Comparison of ENCODE assay signal across 10 cellular contexts in genomic region chr12:47885012-47885501, GRCh38. TPM values are rescaled to one million over a fixed set of nuclear protein-coding genes. Genes with fewer than 3 reads are reported as not detected.
DNase-seq lines count a peak whose midpoint lies in the region; ATAC-seq, FAIRE-seq and TF ChIP-seq lines count a peak whose summit lies in the region.
"Had no signal": no experiment of that assay in that cellular context is flagged by ENCODE, and none has a peak within 500 bp of the region (broad histone marks: within the 10 kb centered on the region; RNA-seq: fewer than 3 reads in every experiment).

No MANE protein-coding gene starts in this region.

- no peak overlapping the region for H3K4me3 ChIP-seq in esophagus muscularis mucosa

- no peak for TF ChIP-seq EP300 in esophagus muscularis mucosa (IDR thresholded peaks at IDR 0.05)

- no peak overlapping the region for H3K27ac ChIP-seq in esophagus muscularis mucosa (replicated peaks in 1 of 4)

- no peaks in the 10 kb centered on the region for H3K27me3 Mint-ChIP-seq in activated T-helper 17 cell treated with anti-CD3 and anti-CD28 coated beads, Interleukin-2, amount 50 U/mL, for 72 hours

- H3K4me1 ChIP-seq in esophagus muscularis mucosa = peaks cover 6 to 9% (median 7%) of the 10 kb centered on the region in 4 donors

- H3K9me3 ChIP-seq in esophagus muscularis mucosa = no peaks in the 10 kb centered on the region

- no peaks in the 10 kb centered on the region for H3K27me3 ChIP-seq in esophagus muscularis mucosa

- H3K36me3 ChIP-seq in esophagus muscularis mucosa = no peaks in the 10 kb centered on the region

- H3K4me3 Mint-ChIP-seq in activated T-helper 17 cell treated with anti-CD3 and anti-CD28 coated beads, Interleukin-2, amount 50 U/mL, for 72 hours = peak overlapping the region; percentile 90

- H3K36me3 Mint-ChIP-seq in activated T-helper 17 cell treated with anti-CD3 and anti-CD28 coated beads, Interleukin-2, amount 50 U/mL, for 72 hours (ENCODE audit: low read depth) = peaks cover 100% of the 10 kb centered on the region

- no peak for TF ChIP-seq POLR2A in esophagus muscularis mucosa (IDR thresholded peaks at IDR 0.05; ENCODE audit: low read depth)

- WGBS in esophagus muscularis mucosa = 88% methylated on average over 7 of the region's 10 CpGs

- intact Hi-C loops in esophagus muscularis mucosa (cut with DNase I) = no loop called here

- ATAC-seq in GM19372 (IDR thresholded peaks at IDR 0.05; ENCODE audit: low read depth, unreplicated experiment) = peak; percentile 41
- ATAC-seq in HG03457 (IDR thresholded peaks at IDR 0.05; ENCODE audit: unreplicated experiment) = peak; percentile 39
- peak; percentile 86 for ATAC-seq in activated T-helper 17 cell treated with anti-CD3 and anti-CD28 coated beads, Interleukin-2, amount 50 U/mL, for 72 hours (replicated peaks)

- TF ChIP-seq CTCF in esophagus muscularis mucosa (IDR thresholded peaks at IDR 0.05) (no peak), D721Med (IDR thresholded peaks at IDR 0.05; ENCODE audit: insufficient read depth, missing control alignments) (no peak)

- peaks cover 3% of the 10 kb centered on the region for H3K9me3 Mint-ChIP-seq in activated T-helper 17 cell treated with anti-CD3 and anti-CD28 coated beads, Interleukin-2, amount 50 U/mL, for 72 hours

- peak; percentile 41 for DNase-seq in stimulated activated CD8-positive, alpha-beta memory T cell treated with anti-CD3 and anti-CD28 coated beads, Interleukin-15, amount 100 ng/mL, for 24 hours (ENCODE audit: low read depth)
- DNase-seq in esophagus muscularis mucosa (ENCODE audit: extremely low spot score) (no peak), COLO668 (lab: John Stamatoyannopoulos, UW; ENCODE audit: unreplicated experiment) (no peak), D721Med (ENCODE audit: insufficient read length, low spot score) (no peak), HK-2 (ENCODE audit: unreplicated experiment) (no peak)
- DNase-seq: midbrain had no signal

- H3K4me1 Mint-ChIP-seq in activated T-helper 17 cell treated with anti-CD3 and anti-CD28 coated beads, Interleukin-2, amount 50 U/mL, for 72 hours = peaks cover 71% of the 10 kb centered on the region

- no peak for FAIRE-seq in D721Med (lab: Jason Lieb, UNC)
- FAIRE-seq: colon had no signal

- H3K27ac Mint-ChIP-seq in activated T-helper 17 cell treated with anti-CD3 and anti-CD28 coated beads, Interleukin-2, amount 50 U/mL, for 72 hours = peak overlapping the region; percentile 97

RNA-seq across cellular contexts. Expression of gene VDR, which starts 19.7 kb away (rescaled TPM):
- 100 to 1,000 TPM in 1 of 2 donors, 10 to 100 TPM in 1; 70.9 to 182 TPM for total RNA-seq in activated T-helper 17 cell treated with anti-CD3 and anti-CD28 coated beads, Interleukin-2, amount 50 U/mL, for 72 hours
- 1 to 10 TPM in 3 of 4 donors, under 1 TPM in 1; 0.42 to 2.8 (median 2.1) TPM for total RNA-seq in esophagus muscularis mucosa

Comparison
In these comparisons a context has a peak if more than half of its experiments do, and no peak if none do; other contexts are left out.
1. RNA of gene VDR, which starts 19.7 kb away (total RNA-seq): 70.9 to 182 TPM in activated T-helper 17 cell treated with anti-CD3 and anti-CD28 coated beads, Interleukin-2, amount 50 U/mL, for 72 hours; 0.42 to 2.8 TPM in esophagus muscularis mucosa; every median in the first group is over 10 times any median in the second.
2. Peak in every context shown above with its lines, with median percentiles within 50 percentile points of each other: ATAC-seq.